In the genomic region with DNA sequence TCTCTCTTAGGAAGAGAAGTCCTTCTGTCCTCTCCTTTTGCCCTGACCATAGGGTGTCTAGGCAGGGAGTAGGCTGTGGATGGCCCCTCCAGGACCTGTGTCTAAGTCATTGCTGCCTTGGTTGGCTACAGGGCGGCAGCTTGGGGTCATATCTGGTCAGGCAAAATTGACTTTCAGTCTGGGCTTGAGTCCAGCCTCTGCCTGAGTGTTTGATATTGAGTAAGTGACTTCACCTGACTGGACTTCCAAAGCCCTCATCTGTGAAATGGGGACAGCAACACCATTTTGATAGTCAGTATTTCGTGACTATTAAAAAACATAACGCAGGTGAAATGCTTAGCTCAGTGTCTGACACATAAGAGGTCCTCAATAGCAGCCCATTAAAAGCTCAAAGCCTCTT, we compare ENCODE assay signal across 1 cellular context.
TF ChIP-seq lines count a peak whose summit lies in the region.

No MANE protein-coding gene starts in this region.

TF ChIP-seq in IMR-90, 13 proteins besides CTCF, POLR2A, EP300 and RAD21:
- TF ChIP-seq, protein P1, sequence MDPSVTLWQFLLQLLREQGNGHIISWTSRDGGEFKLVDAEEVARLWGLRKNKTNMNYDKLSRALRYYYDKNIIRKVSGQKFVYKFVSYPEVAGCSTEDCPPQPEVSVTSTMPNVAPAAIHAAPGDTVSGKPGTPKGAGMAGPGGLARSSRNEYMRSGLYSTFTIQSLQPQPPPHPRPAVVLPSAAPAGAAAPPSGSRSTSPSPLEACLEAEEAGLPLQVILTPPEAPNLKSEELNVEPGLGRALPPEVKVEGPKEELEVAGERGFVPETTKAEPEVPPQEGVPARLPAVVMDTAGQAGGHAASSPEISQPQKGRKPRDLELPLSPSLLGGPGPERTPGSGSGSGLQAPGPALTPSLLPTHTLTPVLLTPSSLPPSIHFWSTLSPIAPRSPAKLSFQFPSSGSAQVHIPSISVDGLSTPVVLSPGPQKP (IDR thresholded peaks at IDR 0.05; ENCODE audit: borderline replicate concordance, low read depth, low read length), result no peak
- TF ChIP-seq CEBPB (IDR thresholded peaks at IDR 0.05; ENCODE audit: low read depth, low read length) (peak; percentile 56; the same call in 1 of the 2 replicates), FOS (IDR thresholded peaks at IDR 0.05; ENCODE audit: low read depth, low read length) (no peak)
